Comparison of ENCODE assay signal across 20 cellular contexts in the genomic region with DNA sequence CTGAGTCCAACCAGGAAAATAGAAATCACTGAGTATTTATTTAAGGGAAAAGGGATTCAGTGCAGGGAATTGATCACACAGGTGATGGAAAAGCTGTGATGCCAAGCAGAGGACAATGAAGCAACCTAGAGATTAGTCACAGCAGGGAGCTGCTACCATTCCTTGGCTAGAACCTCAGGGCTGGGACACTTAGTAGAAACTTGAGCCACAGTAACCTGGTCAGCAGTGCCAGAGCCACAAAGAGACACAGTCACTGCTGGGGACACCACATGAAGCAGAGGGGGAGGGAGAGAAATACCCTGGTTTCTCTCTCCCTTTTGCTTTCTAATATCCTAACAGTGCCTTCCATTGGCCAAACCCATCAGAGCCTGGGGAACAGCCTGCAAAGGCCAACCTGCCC. TPM values are rescaled to one million over a fixed set of nuclear protein-coding genes. Genes with fewer than 3 reads are reported as not detected.
A peak's percentile ranks its signal among the peaks of the same experiment; 100 is the strongest.
DNase-seq lines count a peak whose midpoint lies in the region; ATAC-seq and TF ChIP-seq lines count a peak whose summit lies in the region.
"Had no signal": no experiment of that assay in that cellular context is flagged by ENCODE, and none has a peak within 500 bp of the region (broad histone marks: within the 10 kb centered on the region; RNA-seq: fewer than 3 reads in every experiment).

No MANE protein-coding gene starts in this region.

- RAD21 ChIA-PET in HCT116 (lab: Charles Lee; ENCODE audit: low non-redundant PET in 1 of 2, low total read pairs in 2 of 2, uncharacterized antibody in 2 of 2, unreplicated experiment in 2 of 2) = interaction anchor here in 1 of 2 experiments (0.6 kb wide), 1 partner anchor 237 kb away, joined by 3 read pairs; no protein-coding TSS in a partner anchor

- no peak overlapping the region for H3K9ac ChIP-seq in HCT116 (ENCODE audit: low read length)

- peak overlapping the region; percentile 49; the same call in 1 of the 2 replicates for H3K4me2 ChIP-seq in HCT116 (ENCODE audit: low read length)
- H3K4me2 ChIP-seq: GM23338 had no signal

- no peak for TF ChIP-seq RAD21 in HCT116 (IDR thresholded peaks at IDR 0.05; ENCODE audit: low read depth)

- peaks cover 0 to 1% (median 0%) of the 10 kb centered on the region in 5 donors for H3K9me3 Mint-ChIP-seq in CD8-positive, alpha-beta memory T cell
- H3K9me3 Mint-ChIP-seq in endothelial cell (ENCODE audit: unreplicated experiment) = no peaks in the 10 kb centered on the region
- H3K9me3 Mint-ChIP-seq: GM23338 had no signal

- no TSS peak for BruUV-seq in HCT116 (replicated peaks; lab: Mats Ljungman, UMichigan)

- peak overlapping the region; percentile 61 for H2AFZ ChIP-seq in HCT116 (ENCODE audit: low read depth, low read length, poor library complexity, severe bottlenecking)

- intact Hi-C loops in HCT116 (cut with micrococcal nuclease) = no loop called here
- intact Hi-C loops in psoas muscle (cut with DNase I) = no loop called here

- H3K36me3 Mint-ChIP-seq in CD8-positive, alpha-beta memory T cell = no peaks in the 10 kb centered on the region
- H3K36me3 Mint-ChIP-seq in endothelial cell (ENCODE audit: low read depth, unreplicated experiment) = no peaks in the 10 kb centered on the region

- no peak for DNase-seq in HCT116 (ENCODE audit: low read depth, low spot score)
- DNase-seq in RWPE2 (ENCODE audit: low spot score) = no peak
- no peak for DNase-seq in epithelial cell of prostate (ENCODE audit: low read depth, low spot score)
- no peak for DNase-seq in psoas muscle
- no peak for DNase-seq in islet precursor cell
- DNase-seq in SKM-1 treated with dmso at 0.1 percent for 144 hours (lab: John Stamatoyannopoulos, UW; ENCODE audit: unreplicated experiment) = no peak
- DNase-seq in CD8-positive, alpha-beta memory T cell = no peak
- DNase-seq in endothelial cell (ENCODE audit: low spot score) = no peak
- DNase-seq: AML-193, DND-41, KG1, NCI-H187, NCI-H2107, NCI-H510A, Right ventricle myocardium superior had no signal

- H3K79me2 ChIP-seq in HCT116 (ENCODE audit: insufficient read depth, low read length) = no peaks in the 10 kb centered on the region

- CTCF ChIA-PET in HCT116 (lab: Charles Lee) = no interaction called here
- CTCF ChIA-PET in CD8-positive, alpha-beta memory T cell (lab: Charles Lee) = interaction anchor here (1.7 kb wide), 1 partner anchor 11 kb away, joined by 7 read pairs; no protein-coding TSS in a partner anchor

- H3K27ac ChIP-seq in HCT116 (ENCODE audit: low read depth, low read length) = no peak overlapping the region
- peak overlapping the region; percentile 75 for H3K27ac ChIP-seq in RWPE2 (ENCODE audit: poor library complexity, severe bottlenecking)
- H3K27ac ChIP-seq in epithelial cell of prostate = peak overlapping the region; percentile 80
- H3K27ac ChIP-seq in psoas muscle = no peak overlapping the region
- no peak overlapping the region for H3K27ac ChIP-seq in CD8-positive, alpha-beta memory T cell (ENCODE audit: low read depth, low read length)
- H3K27ac ChIP-seq: C4-2B, SK-N-MC had no signal

- H3K9me3 ChIP-seq in HCT116 (ENCODE audit: control insufficient read depth in 1 of 2, insufficient read depth in 1 of 2, low read depth in 1 of 2, low read length in 2 of 2) = no peaks in the 10 kb centered on the region
- H3K9me3 ChIP-seq in RWPE2 (ENCODE audit: severe bottlenecking) = no peaks in the 10 kb centered on the region
- H3K9me3 ChIP-seq in psoas muscle = no peaks in the 10 kb centered on the region
- no peaks in the 10 kb centered on the region for H3K9me3 ChIP-seq in CD8-positive, alpha-beta memory T cell (ENCODE audit: low read length)

- ATAC-seq in HCT116 (no peak), RWPE2 (ENCODE audit: low read depth) (no peak), psoas muscle (peak; percentile 92 to 97 (median 94))
- ATAC-seq: Panc1 had no signal

- H3K36me3 ChIP-seq in HCT116 (ENCODE audit: control insufficient read depth in 1 of 2, insufficient read depth in 2 of 2, low read length in 2 of 2) = no peaks in the 10 kb centered on the region
- no peaks in the 10 kb centered on the region for H3K36me3 ChIP-seq in RWPE2 (ENCODE audit: low read depth)
- no peaks in the 10 kb centered on the region for H3K36me3 ChIP-seq in psoas muscle (ENCODE audit: insufficient read depth in 1 of 2, low read depth in 1 of 2)
- H3K36me3 ChIP-seq in CD8-positive, alpha-beta memory T cell (ENCODE audit: insufficient read depth, low read length) = no peaks in the 10 kb centered on the region

- TF ChIP-seq CTCF in HCT116 (IDR thresholded peaks at IDR 0.05 in 2 of 3, conservative IDR thresholded peaks at IDR 0.05 in 1 of 3; ENCODE audit: borderline replicate concordance in 1 of 3, insufficient read depth in 1 of 3, low read depth in 2 of 3, low read length in 2 of 3) (no peak), RWPE2 (IDR thresholded peaks at IDR 0.05; ENCODE audit: poor library complexity, severe bottlenecking) (no peak), psoas muscle (IDR thresholded peaks at IDR 0.05) (no peak), endothelial cell (IDR thresholded peaks at IDR 0.05; ENCODE audit: unreplicated experiment) (no peak)

- H4K20me1 ChIP-seq in HCT116 (ENCODE audit: insufficient read depth) = no peaks in the 10 kb centered on the region

- H3K9me2 ChIP-seq in HCT116 (ENCODE audit: insufficient read depth) = no peaks in the 10 kb centered on the region

- H3K4me3 ChIP-seq in HCT116 (replicated peaks in 1 of 2; ENCODE audit: low read depth in 1 of 2, low read length in 2 of 2) = no peak overlapping the region
- H3K4me3 ChIP-seq in RWPE2 (ENCODE audit: severe bottlenecking) = no peak overlapping the region
- no peak overlapping the region for H3K4me3 ChIP-seq in psoas muscle
- H3K4me3 ChIP-seq in CD8-positive, alpha-beta memory T cell (ENCODE audit: low read length) = no peak overlapping the region
- H3K4me3 ChIP-seq: GM23338, SK-N-MC had no signal

- POLR2A ChIA-PET in HCT116 (lab: Charles Lee) = no interaction called here
- POLR2A ChIA-PET in CD8-positive, alpha-beta memory T cell (lab: Charles Lee) = no interaction called here

- peaks cover 5 to 40% of the 10 kb centered on the region in 2 experiments; a peak in 3 of 4 replicates for H3K4me1 ChIP-seq in HCT116 (ENCODE audit: control insufficient read depth in 1 of 2, insufficient read depth in 2 of 2, low read length in 2 of 2)
- peaks cover 31% of the 10 kb centered on the region for H3K4me1 ChIP-seq in RWPE2 (ENCODE audit: insufficient read depth, poor library complexity, severe bottlenecking)
- H3K4me1 ChIP-seq in psoas muscle = peaks cover 3% of the 10 kb centered on the region
- no peaks in the 10 kb centered on the region for H3K4me1 ChIP-seq in CD8-positive, alpha-beta memory T cell (ENCODE audit: insufficient read depth, low read length)

- H3K4me3 Mint-ChIP-seq in CD8-positive, alpha-beta memory T cell = no peak overlapping the region
- no peak overlapping the region for H3K4me3 Mint-ChIP-seq in endothelial cell (ENCODE audit: unreplicated experiment)
- H3K4me3 Mint-ChIP-seq: GM23338 had no signal

- H3K27ac Mint-ChIP-seq in CD8-positive, alpha-beta memory T cell = no peak overlapping the region
- H3K27ac Mint-ChIP-seq in endothelial cell (ENCODE audit: unreplicated experiment) = no peak overlapping the region
- H3K27ac Mint-ChIP-seq: GM23338 had no signal

- TF ChIP-seq POLR2A in HCT116 (IDR thresholded peaks at IDR 0.05; ENCODE audit: borderline replicate concordance, extremely low read depth, insufficient read depth, insufficient read length) = no peak

- no peaks in the 10 kb centered on the region for H3K4me1 Mint-ChIP-seq in CD8-positive, alpha-beta memory T cell
- H3K4me1 Mint-ChIP-seq in endothelial cell (ENCODE audit: unreplicated experiment) = no peaks in the 10 kb centered on the region

- H3K27me3 ChIP-seq in HCT116 (ENCODE audit: insufficient read depth, low read length) (no peaks in the 10 kb centered on the region), RWPE2 (ENCODE audit: insufficient read depth, poor library complexity, severe bottlenecking) (no peaks in the 10 kb centered on the region), psoas muscle (ENCODE audit: insufficient read depth in 3 of 3, low read length in 2 of 3) (peaks cover 0 to 29% (median 0%) of the 10 kb centered on the region in 3 donors)
- H3K27me3 ChIP-seq in CD8-positive, alpha-beta memory T cell (ENCODE audit: insufficient read depth, low read length, poor library complexity, severe bottlenecking) = no peaks in the 10 kb centered on the region

- peaks cover 4 to 8% of the 10 kb centered on the region in 2 donors for H3K27me3 Mint-ChIP-seq in CD8-positive, alpha-beta memory T cell
- no peaks in the 10 kb centered on the region for H3K27me3 Mint-ChIP-seq in endothelial cell (ENCODE audit: unreplicated experiment)

TF ChIP-seq in HCT116, 20 proteins besides CTCF, POLR2A, EP300 and RAD21 (continues in another document):
- TF ChIP-seq SIN3A (IDR thresholded peaks at IDR 0.05; ENCODE audit: low read depth) = no peak
- no peak for TF ChIP-seq JUND (IDR thresholded peaks at IDR 0.05)
- TF ChIP-seq, protein P1, sequence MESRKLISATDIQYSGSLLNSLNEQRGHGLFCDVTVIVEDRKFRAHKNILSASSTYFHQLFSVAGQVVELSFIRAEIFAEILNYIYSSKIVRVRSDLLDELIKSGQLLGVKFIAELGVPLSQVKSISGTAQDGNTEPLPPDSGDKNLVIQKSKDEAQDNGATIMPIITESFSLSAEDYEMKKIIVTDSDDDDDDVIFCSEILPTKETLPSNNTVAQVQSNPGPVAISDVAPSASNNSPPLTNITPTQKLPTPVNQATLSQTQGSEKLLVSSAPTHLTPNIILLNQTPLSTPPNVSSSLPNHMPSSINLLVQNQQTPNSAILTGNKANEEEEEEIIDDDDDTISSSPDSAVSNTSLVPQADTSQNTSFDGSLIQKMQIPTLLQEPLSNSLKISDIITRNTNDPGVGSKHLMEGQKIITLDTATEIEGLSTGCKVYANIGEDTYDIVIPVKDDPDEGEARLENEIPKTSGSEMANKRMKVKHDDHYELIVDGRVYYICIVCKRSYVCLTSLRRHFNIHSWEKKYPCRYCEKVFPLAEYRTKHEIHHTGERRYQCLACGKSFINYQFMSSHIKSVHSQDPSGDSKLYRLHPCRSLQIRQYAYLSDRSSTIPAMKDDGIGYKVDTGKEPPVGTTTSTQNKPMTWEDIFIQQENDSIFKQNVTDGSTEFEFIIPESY (IDR thresholded peaks at IDR 0.05; ENCODE audit: extremely low read depth, insufficient replicate concordance, low read length) = no peak
- TF ChIP-seq SRF (IDR thresholded peaks at IDR 0.05; ENCODE audit: low read depth) = no peak
- no peak for TF ChIP-seq TCF7L2 (IDR thresholded peaks at IDR 0.05; ENCODE audit: borderline replicate concordance, extremely low read depth, insufficient read depth, insufficient read length)
- no peak for TF ChIP-seq CBX3 (IDR thresholded peaks at IDR 0.05; ENCODE audit: low read depth)
- TF ChIP-seq ZNF274 (IDR thresholded peaks at IDR 0.05; ENCODE audit: low read depth, low read length) = no peak
- TF ChIP-seq ZFX (IDR thresholded peaks at IDR 0.05) = no peak

RNA-seq across cellular contexts. Expression of a gene that starts 38.7 kb away (rescaled TPM):
- total RNA-seq in HCT116 (2021; ENCODE audit: unreplicated experiment) (0.10 TPM), psoas muscle (under 1 TPM; 0.07 to 0.64 (median 0.16) TPM), endothelial cell (ENCODE audit: unreplicated experiment) (not detected)
- 0.08 TPM in 1 of 2 replicates, not detected in the other for polyA plus RNA-seq in HCT116 (2012)
- polyA plus RNA-seq in psoas muscle = under 1 TPM in 2 of 3 donors, not detected in 1; 0.03 to 0.06 TPM
- total RNA-seq in CD8-positive, alpha-beta memory T cell = not detected
- polyA plus RNA-seq in CD8-positive, alpha-beta memory T cell = not detected
- total RNA-seq: G401 had no signal
- polyA plus RNA-seq: GM23338 had no signal

Comparison
In these comparisons a context has a peak if more than half of its experiments do, and no peak if none do; other contexts are left out.
1. ATAC-seq: peak in psoas muscle (4 of 4); none in HCT116 (single experiment) and RWPE2 (single experiment).
2. H3K27ac ChIP-seq: peak in RWPE2 (single experiment) and epithelial cell of prostate (single experiment); none in HCT116 (single experiment), psoas muscle (single experiment) and CD8-positive, alpha-beta memory T cell (single experiment).